ENCODE assay signal across 8 cellular contexts in the genomic region with DNA sequence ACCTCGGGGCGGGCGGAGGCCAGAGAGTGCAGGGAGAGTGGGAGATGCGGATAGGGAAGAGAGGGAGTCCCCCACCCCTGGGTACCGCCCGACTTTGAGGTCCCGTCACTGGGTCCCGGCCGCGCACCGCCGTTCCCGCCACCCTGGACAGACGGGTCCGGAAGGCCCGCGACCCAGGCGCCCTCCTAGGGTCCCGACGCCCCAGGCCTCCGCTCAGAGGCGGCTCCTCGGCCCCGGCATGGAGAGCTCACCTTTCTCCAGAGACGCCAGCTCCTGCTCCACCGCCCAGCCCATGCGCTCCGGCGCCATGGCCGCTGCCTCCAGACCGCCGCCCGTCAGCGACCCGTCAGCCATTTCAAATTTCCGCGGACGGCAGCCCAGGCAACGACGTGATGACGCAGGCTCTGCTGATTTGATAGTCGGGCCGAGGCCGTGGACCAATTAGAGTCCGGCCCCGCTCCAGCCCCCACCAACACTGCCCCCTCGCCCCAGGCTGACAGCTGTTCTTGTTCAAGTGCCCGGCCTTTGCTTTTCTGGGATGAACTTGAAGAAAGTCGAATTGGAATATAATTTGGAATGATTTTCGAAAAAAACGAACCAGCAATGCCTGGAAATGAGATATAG. TPM values are rescaled to one million over a fixed set of nuclear protein-coding genes. Genes with fewer than 3 reads are reported as not detected.
DNase-seq lines count a peak whose midpoint lies in the region; ATAC-seq and TF ChIP-seq lines count a peak whose summit lies in the region.

A gene with protein sequence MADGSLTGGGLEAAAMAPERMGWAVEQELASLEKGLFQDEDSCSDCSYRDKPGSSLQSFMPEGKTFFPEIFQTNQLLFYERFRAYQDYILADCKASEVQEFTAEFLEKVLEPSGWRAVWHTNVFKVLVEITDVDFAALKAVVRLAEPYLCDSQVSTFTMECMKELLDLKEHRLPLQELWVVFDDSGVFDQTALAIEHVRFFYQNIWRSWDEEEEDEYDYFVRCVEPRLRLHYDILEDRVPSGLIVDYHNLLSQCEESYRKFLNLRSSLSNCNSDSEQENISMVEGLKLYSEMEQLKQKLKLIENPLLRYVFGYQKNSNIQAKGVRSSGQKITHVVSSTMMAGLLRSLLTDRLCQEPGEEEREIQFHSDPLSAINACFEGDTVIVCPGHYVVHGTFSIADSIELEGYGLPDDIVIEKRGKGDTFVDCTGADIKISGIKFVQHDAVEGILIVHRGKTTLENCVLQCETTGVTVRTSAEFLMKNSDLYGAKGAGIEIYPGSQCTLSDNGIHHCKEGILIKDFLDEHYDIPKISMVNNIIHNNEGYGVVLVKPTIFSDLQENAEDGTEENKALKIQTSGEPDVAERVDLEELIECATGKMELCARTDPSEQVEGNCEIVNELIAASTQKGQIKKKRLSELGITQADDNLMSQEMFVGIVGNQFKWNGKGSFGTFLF (minus strand): TSS at position 374 of the 624 bp plus-strand sequence. CDS start 20 bp downstream, at position 354.

- H2AFZ ChIP-seq in OCI-LY1 (ENCODE audit: low read length): 0 out of 2 replicates have a peak within 1 kb of the TSS, but pooled peaks have one; percentile 1

- H3K36me3 ChIP-seq in OCI-LY1 (ENCODE audit: insufficient read depth, low read length) (peaks cover 32% of the 10 kb centered on the region), muscle layer of duodenum (ENCODE audit: control insufficient read depth in 1 of 2, insufficient read depth in 2 of 2, low read length in 2 of 2) (no peaks in the 10 kb centered on the region)

- peaks cover 48% of the 10 kb centered on the region for H3K4me1 ChIP-seq in OCI-LY1 (ENCODE audit: insufficient read depth, low read length, severe bottlenecking)
- H3K4me1 ChIP-seq in muscle layer of duodenum (ENCODE audit: control insufficient read depth in 1 of 2, insufficient read depth in 2 of 2, low read length in 2 of 2): peaks cover 0 to 12% of the 10 kb centered on the region in 2 donors

- H3K4me2 ChIP-seq in OCI-LY1 (ENCODE audit: low read length): peak within 1 kb of the TSS; percentile 80

- no peak; the same call in 1 of the 2 replicates for TF ChIP-seq CTCF in OCI-LY1 (IDR thresholded peaks at IDR 0.05; ENCODE audit: low read length)

- no peaks in the 10 kb centered on the region for H4K20me1 ChIP-seq in OCI-LY1 (ENCODE audit: insufficient read depth, low read length)

- H3F3A ChIP-seq in OCI-LY1 (ENCODE audit: insufficient read depth, low read length): no peaks in the 10 kb centered on the region

- H3K9me3 ChIP-seq in OCI-LY1 (ENCODE audit: low read length) (no peaks in the 10 kb centered on the region), muscle layer of duodenum (ENCODE audit: control insufficient read depth in 1 of 2, low read length in 2 of 2) (no peaks in the 10 kb centered on the region)

- H3K27ac ChIP-seq in OCI-LY1 (ENCODE audit: low read depth, low read length, poor library complexity, severe bottlenecking) (peak within 1 kb of the TSS; percentile 85), muscle layer of duodenum (ENCODE audit: low read length) (no peak within 1 kb of the TSS)

- peaks cover 31% of the 10 kb centered on the region for H3K79me2 ChIP-seq in OCI-LY1 (ENCODE audit: insufficient read depth, low read length)

- no peaks in the 10 kb centered on the region for H3K27me3 ChIP-seq in OCI-LY1 (ENCODE audit: insufficient read depth, low read length)
- H3K27me3 ChIP-seq in muscle layer of duodenum (ENCODE audit: low read depth, low read length): no peaks in the 10 kb centered on the region

- peak within 1 kb of the TSS; percentile 95 for H3K4me3 ChIP-seq in OCI-LY1 (ENCODE audit: low read depth, low read length, poor library complexity, severe bottlenecking)
- H3K4me3 ChIP-seq in muscle layer of duodenum (ENCODE audit: low read depth in 1 of 2, low read length in 2 of 2): peak within 1 kb of the TSS; percentile 64 to 90

- ATAC-seq in GM21390 (IDR thresholded peaks at IDR 0.05; ENCODE audit: unreplicated experiment) (peak; percentile 91), esophagus mucosa (peak; percentile 86)

- peak within 1 kb of the TSS; percentile 97 for H3K9ac ChIP-seq in OCI-LY1 (ENCODE audit: low read length)

- peak; percentile 96 for DNase-seq in DMS 273 (lab: John Stamatoyannopoulos, UW; ENCODE audit: unreplicated experiment)
- peak in 74 of 76 experiments; percentile 9 to 90 (median 79) for DNase-seq in HUDEP-2 (lab: John Stamatoyannopoulos, UW; ENCODE audit: unreplicated experiment in 76 of 76)
- peak; percentile 68 for DNase-seq in activated T-cell treated with anti-CD3 and anti-CD28 coated beads for 24 hours (ENCODE audit: low read depth)
- peak; percentile 50 for DNase-seq in stimulated activated CD8-positive, alpha-beta memory T cell treated with anti-CD3 and anti-CD28 coated beads, Interleukin-7, amount 100 ng/mL, for 24 hours (ENCODE audit: low read depth)

- H3K9me2 ChIP-seq in OCI-LY1 (ENCODE audit: low read depth, low read length): no peaks in the 10 kb centered on the region

RNA-seq across cellular contexts. Expression of the gene that starts here (rescaled TPM):
- 7.7 TPM for total RNA-seq in esophagus mucosa
